In genomic region chr2:129016972-129017371, GRCh38 we compare ENCODE assay signal across 34 cellular contexts.
"Had no signal": no experiment of that assay in that cellular context is flagged by ENCODE, and none has a peak within 500 bp of the region (broad histone marks: within the 10 kb centered on the region; RNA-seq: fewer than 3 reads in every experiment).

No MANE protein-coding gene starts in this region.

- H3K27ac Mint-ChIP-seq: activated B cell treated with CpG ODN at 0.5 μM for 24 hours; activated CD4-positive, alpha-beta memory T cell treated with anti-CD3 and anti-CD28 coated beads for 36 hours; activated CD4-positive, alpha-beta T cell treated with anti-CD3 and anti-CD28 coated beads, Interleukin-2, amount 10 ng/mL, durations not matched to agents 24 days and 14 days; activated CD8-positive, alpha-beta T cell treated with anti-CD3 and anti-CD28 coated beads for 36 hours; activated naive CD4-positive, alpha-beta T cell treated with anti-CD3 and anti-CD28 coated beads for 36 hours; activated naive CD4-positive, alpha-beta T cell treated with anti-CD3 and anti-CD28 coated beads, Interleukin-2, amount 50 U/mL, for 72 hours; activated naive CD8-positive, alpha-beta T cell treated with anti-CD3 and anti-CD28 coated beads for 36 hours; activated T-cell treated with anti-CD3 and anti-CD28 coated beads, Interleukin-2, amount 50 U/mL, for 72 hours; activated T-helper 1 cell treated with anti-CD3 and anti-CD28 coated beads, Interleukin-12 subunit alpha, Interleukin-12 subunit beta, Interleukin-2, Interleukin-4 antibody, amounts not matched to agents 30 ng/mL and 10 ng/mL and 1 ng/mL, durations not matched to agents 14 hours and 24 hours and 36 hours; activated T-helper 17 cell treated with anti-CD3 and anti-CD28 coated beads, Interleukin-2, amount 50 U/mL, for 72 hours; T-helper 1 cell treated with Interleukin-12 subunit alpha and Interleukin-12 subunit beta and Interleukin-4 antibody, amounts not matched to agents 30 μg/mL and 1 μg/mL, for 36 hours; T-helper 2 cell treated with Interferon-gamma antibody and Interleukin-4, amounts not matched to agents 5 μg/mL and 100 μg/mL, for 36 hours had no signal

- H3K27ac ChIP-seq: adrenal gland, ascending aorta, VCaP had no signal

- H3K4me1 ChIP-seq: adrenal gland, ascending aorta had no signal

- H3K27me3 ChIP-seq: adrenal gland, ascending aorta had no signal

- H3K4me1 Mint-ChIP-seq: activated B cell treated with CpG ODN at 0.5 μM for 24 hours; activated CD4-positive, alpha-beta T cell treated with anti-CD3 and anti-CD28 coated beads, Interleukin-2, amount 10 ng/mL, durations not matched to agents 24 days and 14 days; activated naive CD8-positive, alpha-beta T cell treated with anti-CD3 and anti-CD28 coated beads for 36 hours; activated T-helper 17 cell treated with anti-CD3 and anti-CD28 coated beads, Interleukin-2, amount 50 U/mL, for 72 hours; brain had no signal

- H3K27me3 Mint-ChIP-seq: activated B cell treated with CpG ODN at 0.5 μM for 24 hours; activated CD4-positive, alpha-beta memory T cell treated with anti-CD3 and anti-CD28 coated beads for 36 hours; activated CD8-positive, alpha-beta T cell treated with anti-CD3 and anti-CD28 coated beads for 36 hours; activated naive CD8-positive, alpha-beta T cell treated with anti-CD3 and anti-CD28 coated beads for 36 hours; brain had no signal

- DNase-seq: activated B cell treated with CpG ODN at 0.5 μM for 24 hours; activated CD4-positive, alpha-beta memory T cell treated with anti-CD3 and anti-CD28 coated beads for 36 hours; activated CD4-positive, alpha-beta T cell treated with anti-CD3 and anti-CD28 coated beads for 4 hours; activated CD4-positive, alpha-beta T cell treated with anti-CD3 and anti-CD28 coated beads, Interleukin-2, amount 10 ng/mL, durations not matched to agents 24 days and 14 days; activated CD4-positive, alpha-beta T cell treated with anti-CD3 and anti-CD28 coated beads, Interleukin-2, amount 50 U/mL, for 1 hour; activated CD4-positive, alpha-beta T cell treated with anti-CD3 and anti-CD28 coated beads, Interleukin-2, amount 50 U/mL, for 4 hours; activated CD4-positive, CD25-positive, alpha-beta regulatory T cell treated with anti-CD3 and anti-CD28 coated beads, Interleukin-2, amount 50 U/mL, for 72 hours; activated CD8-positive, alpha-beta memory T cell treated with anti-CD3 and anti-CD28 coated beads, Interleukin-2, amount 50 U/mL, for 4 hours; activated CD8-positive, alpha-beta T cell treated with anti-CD3 and anti-CD28 coated beads for 36 hours; activated effector memory CD4-positive, alpha-beta T cell treated with anti-CD3 and anti-CD28 coated beads, Interleukin-2, amount 50 U/mL, for 16 hours; activated gamma-delta T cell treated with Interleukin-2 at 50 U/mL for 16 hours; activated naive CD4-positive, alpha-beta T cell; activated naive CD4-positive, alpha-beta T cell treated with anti-CD3 and anti-CD28 coated beads for 36 hours; activated naive CD4-positive, alpha-beta T cell treated with anti-CD3 and anti-CD28 coated beads, Interleukin-2, amount 50 U/mL, for 16 hours; activated naive CD8-positive, alpha-beta T cell treated with anti-CD3 and anti-CD28 coated beads for 36 hours; activated T-cell treated with anti-CD3 and anti-CD28 coated beads for 4 hours; activated T-cell treated with anti-CD3 and anti-CD28 coated beads, Interleukin-2, amount 50 U/mL, for 1 hour; activated T-cell treated with anti-CD3 and anti-CD28 coated beads, Interleukin-2, amount 50 U/mL, for 4 hours; activated T-cell treated with anti-CD3 and anti-CD28 coated beads, Interleukin-2, amount 50 U/mL, for 72 hours; adrenal gland; amniotic stem cell; central memory CD4-positive, alpha-beta T cell; SW 1271; T-helper 1 cell; T-helper 2 cell; T-helper 9 cell had no signal

- H3K4me3 ChIP-seq: adrenal gland, ascending aorta had no signal

- ATAC-seq: activated CD8-positive, alpha-beta T cell treated with anti-CD3 and anti-CD28 coated beads for 36 hours; activated naive CD4-positive, alpha-beta T cell treated with anti-CD3 and anti-CD28 coated beads, Interleukin-2, amount 50 U/mL, for 72 hours; activated T-cell treated with anti-CD3 and anti-CD28 coated beads, Interleukin-2, amount 50 U/mL, for 4 hours; activated T-cell treated with anti-CD3 and anti-CD28 coated beads, Interleukin-2, amount 50 U/mL, for 72 hours; activated T-helper 17 cell treated with anti-CD3 and anti-CD28 coated beads, Interleukin-2, amount 50 U/mL, for 72 hours had no signal

- H3K4me3 Mint-ChIP-seq: activated B cell treated with CpG ODN at 0.5 μM for 24 hours; activated CD4-positive, alpha-beta memory T cell treated with anti-CD3 and anti-CD28 coated beads for 36 hours; activated CD4-positive, alpha-beta T cell treated with anti-CD3 and anti-CD28 coated beads, Interleukin-2, amount 10 ng/mL, durations not matched to agents 24 days and 14 days; activated CD8-positive, alpha-beta T cell treated with anti-CD3 and anti-CD28 coated beads for 36 hours; activated naive CD4-positive, alpha-beta T cell treated with anti-CD3 and anti-CD28 coated beads for 36 hours; activated naive CD8-positive, alpha-beta T cell treated with anti-CD3 and anti-CD28 coated beads for 36 hours; activated T-cell treated with anti-CD3 and anti-CD28 coated beads, Interleukin-2, amount 50 U/mL, for 4 hours; activated T-cell treated with anti-CD3 and anti-CD28 coated beads, Interleukin-2, amount 50 U/mL, for 72 hours; activated T-helper 1 cell treated with anti-CD3 and anti-CD28 coated beads, Interleukin-12 subunit alpha, Interleukin-12 subunit beta, Interleukin-2, Interleukin-4 antibody, amounts not matched to agents 30 ng/mL and 10 ng/mL and 1 ng/mL, durations not matched to agents 14 hours and 24 hours and 36 hours; activated T-helper 17 cell treated with anti-CD3 and anti-CD28 coated beads, Interleukin-2, amount 50 U/mL, for 72 hours; brain; T-helper 1 cell treated with Interleukin-12 subunit alpha and Interleukin-12 subunit beta and Interleukin-4 antibody, amounts not matched to agents 30 μg/mL and 1 μg/mL, for 36 hours; T-helper 2 cell treated with Interferon-gamma antibody and Interleukin-4, amounts not matched to agents 5 μg/mL and 100 μg/mL, for 36 hours had no signal

- H3K9me3 ChIP-seq: adrenal gland, ascending aorta had no signal

- H3K36me3 ChIP-seq: adrenal gland, ascending aorta had no signal

- H3K36me3 Mint-ChIP-seq: activated CD4-positive, alpha-beta memory T cell treated with anti-CD3 and anti-CD28 coated beads for 36 hours; activated naive CD4-positive, alpha-beta T cell treated with anti-CD3 and anti-CD28 coated beads, Interleukin-2, amount 50 U/mL, for 72 hours; activated naive CD8-positive, alpha-beta T cell treated with anti-CD3 and anti-CD28 coated beads for 36 hours; brain had no signal

- H3K9me3 Mint-ChIP-seq: activated B cell treated with CpG ODN at 0.5 μM for 24 hours; activated CD4-positive, alpha-beta memory T cell treated with anti-CD3 and anti-CD28 coated beads for 36 hours; activated CD4-positive, alpha-beta T cell treated with anti-CD3 and anti-CD28 coated beads, Interleukin-2, amount 10 ng/mL, durations not matched to agents 24 days and 14 days; activated CD8-positive, alpha-beta T cell treated with anti-CD3 and anti-CD28 coated beads for 36 hours; activated naive CD4-positive, alpha-beta T cell treated with anti-CD3 and anti-CD28 coated beads for 36 hours; activated naive CD4-positive, alpha-beta T cell treated with anti-CD3 and anti-CD28 coated beads, Interleukin-2, amount 50 U/mL, for 72 hours; activated naive CD8-positive, alpha-beta T cell treated with anti-CD3 and anti-CD28 coated beads for 36 hours; activated T-cell treated with anti-CD3 and anti-CD28 coated beads, Interleukin-2, amount 50 U/mL, for 4 hours; activated T-cell treated with anti-CD3 and anti-CD28 coated beads, Interleukin-2, amount 50 U/mL, for 72 hours; activated T-helper 1 cell treated with anti-CD3 and anti-CD28 coated beads, Interleukin-12 subunit alpha, Interleukin-12 subunit beta, Interleukin-2, Interleukin-4 antibody, amounts not matched to agents 30 ng/mL and 10 ng/mL and 1 ng/mL, durations not matched to agents 14 hours and 24 hours and 36 hours; activated T-helper 17 cell treated with anti-CD3 and anti-CD28 coated beads, Interleukin-2, amount 50 U/mL, for 72 hours; brain; T-helper 1 cell treated with Interleukin-12 subunit alpha and Interleukin-12 subunit beta and Interleukin-4 antibody, amounts not matched to agents 30 μg/mL and 1 μg/mL, for 36 hours; T-helper 2 cell treated with Interferon-gamma antibody and Interleukin-4, amounts not matched to agents 5 μg/mL and 100 μg/mL, for 36 hours had no signal
